In genomic region chr1:234474375-234474774, GRCh38 we compare ENCODE assay signal across 25 cellular contexts. TPM values are rescaled to one million over a fixed set of nuclear protein-coding genes. Genes with fewer than 3 reads are reported as not detected.
DNase-seq lines count a peak whose midpoint lies in the region; ATAC-seq and TF ChIP-seq lines count a peak whose summit lies in the region.
"Had no signal": no experiment of that assay in that cellular context is flagged by ENCODE, and none has a peak within 500 bp of the region (broad histone marks: within the 10 kb centered on the region; RNA-seq: fewer than 3 reads in every experiment).

No MANE protein-coding gene starts in this region.

- peak overlapping the region; percentile 2 for H3K4me3 Mint-ChIP-seq in activated CD4-positive, alpha-beta T cell treated with anti-CD3 and anti-CD28 coated beads, Interleukin-2, amount 10 ng/mL, durations not matched to agents 24 days and 14 days
- H3K4me3 Mint-ChIP-seq in activated CD4-positive, alpha-beta T cell treated with anti-CD3 and anti-CD28 coated beads, Interleukin-2, amount 10 ng/mL, durations not matched to agents 7 days and 5 days, result no peak overlapping the region
- H3K4me3 Mint-ChIP-seq in activated naive CD8-positive, alpha-beta T cell treated with anti-CD3 and anti-CD28 coated beads, Interleukin-2, amount 10 ng/mL, durations not matched to agents 7 days and 5 days, result peak overlapping the region; percentile 15
- H3K4me3 Mint-ChIP-seq: activated B cell treated with CpG ODN at 0.5 μM for 24 hours; activated T-helper 17 cell treated with anti-CD3 and anti-CD28 coated beads, Interleukin-2, amount 50 U/mL, for 72 hours; CD14-positive monocyte; mesothelial cell of epicardium had no signal

- peaks cover 25% of the 10 kb centered on the region for H3K36me3 Mint-ChIP-seq in activated CD4-positive, alpha-beta T cell treated with anti-CD3 and anti-CD28 coated beads, Interleukin-2, amount 10 ng/mL, durations not matched to agents 24 days and 14 days (ENCODE audit: low read depth)
- H3K36me3 Mint-ChIP-seq in activated CD4-positive, alpha-beta T cell treated with anti-CD3 and anti-CD28 coated beads, Interleukin-2, amount 10 ng/mL, durations not matched to agents 7 days and 5 days (ENCODE audit: low read depth), result peaks cover 16% of the 10 kb centered on the region
- peaks cover 10% of the 10 kb centered on the region for H3K36me3 Mint-ChIP-seq in activated naive CD8-positive, alpha-beta T cell treated with anti-CD3 and anti-CD28 coated beads, Interleukin-2, amount 10 ng/mL, durations not matched to agents 7 days and 5 days

- no peak overlapping the region for H2AFZ ChIP-seq in DND-41 (ENCODE audit: low read depth, low read length)
- H2AFZ ChIP-seq: parathyroid adenoma had no signal

- H3K9me3 ChIP-seq in DND-41 (ENCODE audit: insufficient read depth, low read length, severe bottlenecking), result no peaks in the 10 kb centered on the region
- H3K9me3 ChIP-seq: heart left ventricle, MG63 had no signal

- no peak overlapping the region for H3K9ac ChIP-seq in DND-41 (ENCODE audit: low read depth, low read length)
- H3K9ac ChIP-seq: parathyroid adenoma had no signal

- POLR2A ChIA-PET in activated CD4-positive, alpha-beta T cell treated with anti-CD3 and anti-CD28 coated beads, Interleukin-2, amount 10 ng/mL, durations not matched to agents 7 days and 5 days (lab: Charles Lee), result no interaction called here
- POLR2A ChIA-PET in activated naive CD8-positive, alpha-beta T cell treated with anti-CD3 and anti-CD28 coated beads, Interleukin-2, amount 10 ng/mL, durations not matched to agents 7 days and 5 days (lab: Charles Lee), result no interaction called here

- H3K27me3 Mint-ChIP-seq in activated CD4-positive, alpha-beta T cell treated with anti-CD3 and anti-CD28 coated beads, Interleukin-2, amount 10 ng/mL, durations not matched to agents 24 days and 14 days, result no peaks in the 10 kb centered on the region
- no peaks in the 10 kb centered on the region for H3K27me3 Mint-ChIP-seq in activated CD4-positive, alpha-beta T cell treated with anti-CD3 and anti-CD28 coated beads, Interleukin-2, amount 10 ng/mL, durations not matched to agents 7 days and 5 days
- no peaks in the 10 kb centered on the region for H3K27me3 Mint-ChIP-seq in activated naive CD8-positive, alpha-beta T cell treated with anti-CD3 and anti-CD28 coated beads, Interleukin-2, amount 10 ng/mL, durations not matched to agents 7 days and 5 days
- H3K27me3 Mint-ChIP-seq: activated B cell treated with CpG ODN at 0.5 μM for 24 hours; activated T-helper 17 cell treated with anti-CD3 and anti-CD28 coated beads, Interleukin-2, amount 50 U/mL, for 72 hours; naive thymus-derived CD8-positive, alpha-beta T cell had no signal

- H3K79me2 ChIP-seq in DND-41 (ENCODE audit: insufficient read depth, low read length), result peaks cover 68% of the 10 kb centered on the region
- H3K79me2 ChIP-seq: parathyroid adenoma had no signal

- DNase-seq in activated CD4-positive, alpha-beta T cell treated with anti-CD3 and anti-CD28 coated beads, Interleukin-2, amount 10 ng/mL, durations not matched to agents 24 days and 14 days, result no peak
- DNase-seq in activated CD4-positive, alpha-beta T cell treated with anti-CD3 and anti-CD28 coated beads, Interleukin-2, amount 10 ng/mL, durations not matched to agents 7 days and 5 days, result no peak
- no peak for DNase-seq in DND-41
- no peak for DNase-seq in activated naive CD8-positive, alpha-beta T cell treated with anti-CD3 and anti-CD28 coated beads, Interleukin-2, amount 10 ng/mL, durations not matched to agents 7 days and 5 days
- peak; percentile 23 for DNase-seq in iris pigment epithelial cell (ENCODE audit: low read depth)
- no peak for DNase-seq in NCI-H345 (lab: John Stamatoyannopoulos, UW)
- DNase-seq: activated B cell treated with CpG ODN at 0.5 μM for 24 hours; activated CD8-positive, alpha-beta memory T cell treated with anti-CD3 and anti-CD28 coated beads for 24 hours; heart left ventricle; MG63; naive thymus-derived CD8-positive, alpha-beta T cell; NCI-H1436 treated with DMSO at 0.1 percent for 48 hours; stimulated activated CD8-positive, alpha-beta memory T cell treated with anti-CD3 and anti-CD28 coated beads, Interleukin-4, amount 100 ng/mL, for 48 hours; substantia nigra had no signal

- ATAC-seq in DND-41 (ENCODE audit: insufficient read depth, low read depth) (no peak), GM18909 (IDR thresholded peaks at IDR 0.05; ENCODE audit: poor library complexity, unreplicated experiment) (no peak), GM21576 (IDR thresholded peaks at IDR 0.05; ENCODE audit: unreplicated experiment) (no peak)
- ATAC-seq in activated naive CD8-positive, alpha-beta T cell treated with anti-CD3 and anti-CD28 coated beads, Interleukin-2, amount 10 ng/mL, durations not matched to agents 7 days and 5 days (ENCODE audit: low read depth), result no peak
- ATAC-seq: activated T-helper 17 cell treated with anti-CD3 and anti-CD28 coated beads, Interleukin-2, amount 50 U/mL, for 72 hours; heart left ventricle; left lobe of liver; naive thymus-derived CD8-positive, alpha-beta T cell; sciatic nerve had no signal

- no peaks in the 10 kb centered on the region for H3K9me3 Mint-ChIP-seq in activated CD4-positive, alpha-beta T cell treated with anti-CD3 and anti-CD28 coated beads, Interleukin-2, amount 10 ng/mL, durations not matched to agents 24 days and 14 days
- H3K9me3 Mint-ChIP-seq in activated CD4-positive, alpha-beta T cell treated with anti-CD3 and anti-CD28 coated beads, Interleukin-2, amount 10 ng/mL, durations not matched to agents 7 days and 5 days, result peaks cover 6% of the 10 kb centered on the region
- H3K9me3 Mint-ChIP-seq in activated naive CD8-positive, alpha-beta T cell treated with anti-CD3 and anti-CD28 coated beads, Interleukin-2, amount 10 ng/mL, durations not matched to agents 7 days and 5 days, result no peaks in the 10 kb centered on the region
- H3K9me3 Mint-ChIP-seq: activated T-helper 17 cell treated with anti-CD3 and anti-CD28 coated beads, Interleukin-2, amount 50 U/mL, for 72 hours; H9; mesothelial cell of epicardium; naive thymus-derived CD8-positive, alpha-beta T cell had no signal

- peaks cover 17% of the 10 kb centered on the region for H4K20me1 ChIP-seq in DND-41 (ENCODE audit: insufficient read depth, low read length)

- no peak for TF ChIP-seq CTCF in DND-41 (IDR thresholded peaks at IDR 0.05; ENCODE audit: borderline replicate concordance, extremely low read depth, low read length, poor library complexity, severe bottlenecking)

- peaks cover 46% of the 10 kb centered on the region for H3K4me1 ChIP-seq in DND-41 (ENCODE audit: insufficient read depth, low read length)
- H3K4me1 ChIP-seq: parathyroid adenoma had no signal

- H3K36me3 ChIP-seq in DND-41 (ENCODE audit: insufficient read depth, low read length), result peaks cover 20% of the 10 kb centered on the region

- H3K27ac Mint-ChIP-seq in activated CD4-positive, alpha-beta T cell treated with anti-CD3 and anti-CD28 coated beads, Interleukin-2, amount 10 ng/mL, durations not matched to agents 24 days and 14 days, result no peak overlapping the region
- no peak overlapping the region for H3K27ac Mint-ChIP-seq in activated CD4-positive, alpha-beta T cell treated with anti-CD3 and anti-CD28 coated beads, Interleukin-2, amount 10 ng/mL, durations not matched to agents 7 days and 5 days
- H3K27ac Mint-ChIP-seq in activated naive CD8-positive, alpha-beta T cell treated with anti-CD3 and anti-CD28 coated beads, Interleukin-2, amount 10 ng/mL, durations not matched to agents 7 days and 5 days, result no peak overlapping the region
- H3K27ac Mint-ChIP-seq: activated B cell treated with CpG ODN at 0.5 μM for 24 hours; activated T-helper 17 cell treated with anti-CD3 and anti-CD28 coated beads, Interleukin-2, amount 50 U/mL, for 72 hours; CD14-positive monocyte; mesothelial cell of epicardium had no signal

- CTCF ChIA-PET in activated CD4-positive, alpha-beta T cell treated with anti-CD3 and anti-CD28 coated beads, Interleukin-2, amount 10 ng/mL, durations not matched to agents 7 days and 5 days (lab: Charles Lee), result no interaction called here

- H3K27ac ChIP-seq in DND-41 (ENCODE audit: low read length), result no peak overlapping the region
- H3K27ac ChIP-seq: heart left ventricle, parathyroid adenoma, RWPE1, SK-N-MC had no signal

- intact Hi-C loops in activated CD4-positive, alpha-beta T cell treated with anti-CD3 and anti-CD28 coated beads, Interleukin-2, amount 10 ng/mL, durations not matched to agents 24 days and 14 days (cut with micrococcal nuclease), result loop anchor here (10.0 kb wide), 1 partner anchor 360 kb away; no protein-coding TSS in a partner anchor

- no peaks in the 10 kb centered on the region for H3K27me3 ChIP-seq in DND-41 (ENCODE audit: insufficient read depth, low read length, poor library complexity)
- H3K27me3 ChIP-seq: heart left ventricle, MG63 had no signal

- H3K4me3 ChIP-seq in DND-41 (ENCODE audit: low read depth in 1 of 2, low read length in 2 of 2), result no peak overlapping the region
- H3K4me3 ChIP-seq: heart left ventricle, MG63, SK-N-MC had no signal

- 0 out of 2 replicates have a peak overlapping the region, but pooled peaks have one; percentile 98 for H3K4me2 ChIP-seq in DND-41 (ENCODE audit: insufficient read depth, low read length)

- peaks cover 41% of the 10 kb centered on the region for H3K4me1 Mint-ChIP-seq in activated CD4-positive, alpha-beta T cell treated with anti-CD3 and anti-CD28 coated beads, Interleukin-2, amount 10 ng/mL, durations not matched to agents 24 days and 14 days
- H3K4me1 Mint-ChIP-seq in activated CD4-positive, alpha-beta T cell treated with anti-CD3 and anti-CD28 coated beads, Interleukin-2, amount 10 ng/mL, durations not matched to agents 7 days and 5 days, result peaks cover 53% of the 10 kb centered on the region
- H3K4me1 Mint-ChIP-seq in activated naive CD8-positive, alpha-beta T cell treated with anti-CD3 and anti-CD28 coated beads, Interleukin-2, amount 10 ng/mL, durations not matched to agents 7 days and 5 days, result peaks cover 37% of the 10 kb centered on the region

RNA-seq across cellular contexts. Expression of gene TARBP1, which starts 4.6 kb away (rescaled TPM):
- 70.7 and 75.9 TPM in 2 replicates for total RNA-seq in activated CD4-positive, alpha-beta T cell treated with anti-CD3 and anti-CD28 coated beads, Interleukin-2, amount 10 ng/mL, durations not matched to agents 24 days and 14 days
- 10 to 100 TPM; 31.3 to 33.2 TPM for total RNA-seq in activated CD4-positive, alpha-beta T cell treated with anti-CD3 and anti-CD28 coated beads, Interleukin-2, amount 10 ng/mL, durations not matched to agents 7 days and 5 days
- 10 to 100 TPM; 39.6 to 42.9 TPM for total RNA-seq in activated naive CD8-positive, alpha-beta T cell treated with anti-CD3 and anti-CD28 coated beads, Interleukin-2, amount 10 ng/mL, durations not matched to agents 7 days and 5 days
